ENCODE assay signal across 1 cellular context in the genomic region with DNA sequence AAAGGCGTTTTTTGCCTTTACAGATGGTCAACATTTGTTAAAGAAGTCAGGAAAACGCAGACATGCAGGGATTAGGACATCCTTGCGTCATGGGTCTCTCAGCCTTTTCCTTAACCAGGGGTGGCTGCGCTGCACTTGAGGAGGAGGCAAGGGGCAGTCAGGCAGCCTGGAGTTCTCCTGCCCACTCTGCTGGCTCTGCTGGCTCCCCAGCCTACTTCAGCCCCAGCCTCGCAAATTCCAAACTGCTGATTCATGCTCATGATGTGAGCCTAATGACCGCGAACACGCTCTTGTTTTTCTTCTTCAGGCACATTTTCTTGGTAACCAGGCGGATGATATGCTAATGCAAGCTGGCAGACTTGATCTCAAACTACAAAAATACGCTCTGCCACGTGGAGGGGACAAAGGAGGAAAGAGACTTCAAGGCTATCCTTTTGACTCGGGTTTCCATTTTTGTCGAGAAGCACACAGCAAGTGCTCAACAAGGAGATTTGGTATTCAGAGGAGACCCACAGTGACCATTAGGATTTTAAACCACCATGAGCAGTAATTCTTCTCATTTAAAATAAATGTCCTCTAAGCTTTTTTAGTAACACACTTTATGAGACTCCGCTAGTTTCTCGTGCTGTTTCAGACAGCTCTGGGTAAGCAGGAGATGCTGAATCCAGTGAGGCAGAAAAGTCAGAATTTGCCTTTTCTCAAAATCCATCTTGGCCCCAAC.
TF ChIP-seq lines count a peak whose summit lies in the region.

No MANE protein-coding gene starts in this region.

TF ChIP-seq in K562, 482 proteins besides CTCF, POLR2A, EP300 and RAD21 (continued from another document and continues in another):
- TF ChIP-seq, protein P1, sequence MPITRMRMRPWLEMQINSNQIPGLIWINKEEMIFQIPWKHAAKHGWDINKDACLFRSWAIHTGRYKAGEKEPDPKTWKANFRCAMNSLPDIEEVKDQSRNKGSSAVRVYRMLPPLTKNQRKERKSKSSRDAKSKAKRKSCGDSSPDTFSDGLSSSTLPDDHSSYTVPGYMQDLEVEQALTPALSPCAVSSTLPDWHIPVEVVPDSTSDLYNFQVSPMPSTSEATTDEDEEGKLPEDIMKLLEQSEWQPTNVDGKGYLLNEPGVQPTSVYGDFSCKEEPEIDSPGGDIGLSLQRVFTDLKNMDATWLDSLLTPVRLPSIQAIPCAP (CRISPR knock-in tag; IDR thresholded peaks at IDR 0.05; ENCODE audit: borderline replicate concordance): no peak
- TF ChIP-seq, protein P2, sequence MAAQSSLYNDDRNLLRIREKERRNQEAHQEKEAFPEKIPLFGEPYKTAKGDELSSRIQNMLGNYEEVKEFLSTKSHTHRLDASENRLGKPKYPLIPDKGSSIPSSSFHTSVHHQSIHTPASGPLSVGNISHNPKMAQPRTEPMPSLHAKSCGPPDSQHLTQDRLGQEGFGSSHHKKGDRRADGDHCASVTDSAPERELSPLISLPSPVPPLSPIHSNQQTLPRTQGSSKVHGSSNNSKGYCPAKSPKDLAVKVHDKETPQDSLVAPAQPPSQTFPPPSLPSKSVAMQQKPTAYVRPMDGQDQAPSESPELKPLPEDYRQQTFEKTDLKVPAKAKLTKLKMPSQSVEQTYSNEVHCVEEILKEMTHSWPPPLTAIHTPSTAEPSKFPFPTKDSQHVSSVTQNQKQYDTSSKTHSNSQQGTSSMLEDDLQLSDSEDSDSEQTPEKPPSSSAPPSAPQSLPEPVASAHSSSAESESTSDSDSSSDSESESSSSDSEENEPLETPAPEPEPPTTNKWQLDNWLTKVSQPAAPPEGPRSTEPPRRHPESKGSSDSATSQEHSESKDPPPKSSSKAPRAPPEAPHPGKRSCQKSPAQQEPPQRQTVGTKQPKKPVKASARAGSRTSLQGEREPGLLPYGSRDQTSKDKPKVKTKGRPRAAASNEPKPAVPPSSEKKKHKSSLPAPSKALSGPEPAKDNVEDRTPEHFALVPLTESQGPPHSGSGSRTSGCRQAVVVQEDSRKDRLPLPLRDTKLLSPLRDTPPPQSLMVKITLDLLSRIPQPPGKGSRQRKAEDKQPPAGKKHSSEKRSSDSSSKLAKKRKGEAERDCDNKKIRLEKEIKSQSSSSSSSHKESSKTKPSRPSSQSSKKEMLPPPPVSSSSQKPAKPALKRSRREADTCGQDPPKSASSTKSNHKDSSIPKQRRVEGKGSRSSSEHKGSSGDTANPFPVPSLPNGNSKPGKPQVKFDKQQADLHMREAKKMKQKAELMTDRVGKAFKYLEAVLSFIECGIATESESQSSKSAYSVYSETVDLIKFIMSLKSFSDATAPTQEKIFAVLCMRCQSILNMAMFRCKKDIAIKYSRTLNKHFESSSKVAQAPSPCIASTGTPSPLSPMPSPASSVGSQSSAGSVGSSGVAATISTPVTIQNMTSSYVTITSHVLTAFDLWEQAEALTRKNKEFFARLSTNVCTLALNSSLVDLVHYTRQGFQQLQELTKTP (IDR thresholded peaks at IDR 0.05; ENCODE audit: low read depth in 1 of 2, partially characterized antibody in 2 of 2): peak; percentile 60 to 83
- TF ChIP-seq DNMT1 (IDR thresholded peaks at IDR 0.05): 0 out of 2 replicates have a peak, but pooled peaks have one; percentile 11
- peak; percentile 98 for TF ChIP-seq NFRKB (IDR thresholded peaks at IDR 0.05; ENCODE audit: low read depth)
- peak; percentile 78 for TF ChIP-seq ATF7 (IDR thresholded peaks at IDR 0.05)
- no peak for TF ChIP-seq NFATC3 (IDR thresholded peaks at IDR 0.05)
- peak; percentile 96 for TF ChIP-seq JUND (IDR thresholded peaks at IDR 0.05; ENCODE audit: borderline replicate concordance, low read depth, low read length)
- TF ChIP-seq JUND (tag; IDR thresholded peaks at IDR 0.05; ENCODE audit: borderline replicate concordance, low read depth, low read length): peak; percentile 90; the same call in 2 of the 3 replicates
- TF ChIP-seq CHD2 (IDR thresholded peaks at IDR 0.05; ENCODE audit: low read depth, low read length): 0 out of 2 replicates have a peak, but pooled peaks have one; percentile 8
- TF ChIP-seq RCOR1 (IDR thresholded peaks at IDR 0.05; ENCODE audit: borderline replicate concordance in 1 of 2, low read depth in 2 of 2, low read length in 2 of 2): peak in 1 of 2 experiments; percentile 77; a peak in 1 of 4 replicates
- no peak for TF ChIP-seq ZZZ3 (IDR thresholded peaks at IDR 0.05)
- TF ChIP-seq, protein P3, sequence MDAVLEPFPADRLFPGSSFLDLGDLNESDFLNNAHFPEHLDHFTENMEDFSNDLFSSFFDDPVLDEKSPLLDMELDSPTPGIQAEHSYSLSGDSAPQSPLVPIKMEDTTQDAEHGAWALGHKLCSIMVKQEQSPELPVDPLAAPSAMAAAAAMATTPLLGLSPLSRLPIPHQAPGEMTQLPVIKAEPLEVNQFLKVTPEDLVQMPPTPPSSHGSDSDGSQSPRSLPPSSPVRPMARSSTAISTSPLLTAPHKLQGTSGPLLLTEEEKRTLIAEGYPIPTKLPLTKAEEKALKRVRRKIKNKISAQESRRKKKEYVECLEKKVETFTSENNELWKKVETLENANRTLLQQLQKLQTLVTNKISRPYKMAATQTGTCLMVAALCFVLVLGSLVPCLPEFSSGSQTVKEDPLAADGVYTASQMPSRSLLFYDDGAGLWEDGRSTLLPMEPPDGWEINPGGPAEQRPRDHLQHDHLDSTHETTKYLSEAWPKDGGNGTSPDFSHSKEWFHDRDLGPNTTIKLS (IDR thresholded peaks at IDR 0.05; ENCODE audit: borderline replicate concordance, low read depth): peak; percentile 70; the same call in 1 of the 2 replicates
- TF ChIP-seq DMBX1 (CRISPR knock-in tag; IDR thresholded peaks at IDR 0.05; ENCODE audit: borderline replicate concordance): peak; percentile 82
- no peak for TF ChIP-seq KAT2B (IDR thresholded peaks at IDR 0.05; ENCODE audit: low read depth, low read length)
- TF ChIP-seq NCOR1 (IDR thresholded peaks at IDR 0.05): peak; percentile 21; the same call in 1 of the 2 replicates
- TF ChIP-seq FOXK1 (CRISPR knock-in tag; IDR thresholded peaks at IDR 0.05; ENCODE audit: borderline replicate concordance): no peak
- TF ChIP-seq HSF4 (CRISPR knock-in tag; IDR thresholded peaks at IDR 0.05; ENCODE audit: borderline replicate concordance): 0 out of 2 replicates have a peak, but pooled peaks have one; percentile 43
- peak; percentile 78 for TF ChIP-seq DPF2 (IDR thresholded peaks at IDR 0.05)
- TF ChIP-seq SAP30 (IDR thresholded peaks at IDR 0.05; ENCODE audit: borderline replicate concordance, insufficient read depth, low read depth, low read length, poor library complexity, severe bottlenecking): no peak
- TF ChIP-seq SMC3 (conservative IDR thresholded peaks at IDR 0.05; ENCODE audit: insufficient read depth, low read depth, low read length): no peak
- no peak for TF ChIP-seq ZNF347 (CRISPR knock-in tag; IDR thresholded peaks at IDR 0.05; ENCODE audit: low read depth)
- TF ChIP-seq, protein P4, sequence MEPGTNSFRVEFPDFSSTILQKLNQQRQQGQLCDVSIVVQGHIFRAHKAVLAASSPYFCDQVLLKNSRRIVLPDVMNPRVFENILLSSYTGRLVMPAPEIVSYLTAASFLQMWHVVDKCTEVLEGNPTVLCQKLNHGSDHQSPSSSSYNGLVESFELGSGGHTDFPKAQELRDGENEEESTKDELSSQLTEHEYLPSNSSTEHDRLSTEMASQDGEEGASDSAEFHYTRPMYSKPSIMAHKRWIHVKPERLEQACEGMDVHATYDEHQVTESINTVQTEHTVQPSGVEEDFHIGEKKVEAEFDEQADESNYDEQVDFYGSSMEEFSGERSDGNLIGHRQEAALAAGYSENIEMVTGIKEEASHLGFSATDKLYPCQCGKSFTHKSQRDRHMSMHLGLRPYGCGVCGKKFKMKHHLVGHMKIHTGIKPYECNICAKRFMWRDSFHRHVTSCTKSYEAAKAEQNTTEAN (CRISPR knock-in tag; IDR thresholded peaks at IDR 0.05): no peak
- TF ChIP-seq, protein P5, sequence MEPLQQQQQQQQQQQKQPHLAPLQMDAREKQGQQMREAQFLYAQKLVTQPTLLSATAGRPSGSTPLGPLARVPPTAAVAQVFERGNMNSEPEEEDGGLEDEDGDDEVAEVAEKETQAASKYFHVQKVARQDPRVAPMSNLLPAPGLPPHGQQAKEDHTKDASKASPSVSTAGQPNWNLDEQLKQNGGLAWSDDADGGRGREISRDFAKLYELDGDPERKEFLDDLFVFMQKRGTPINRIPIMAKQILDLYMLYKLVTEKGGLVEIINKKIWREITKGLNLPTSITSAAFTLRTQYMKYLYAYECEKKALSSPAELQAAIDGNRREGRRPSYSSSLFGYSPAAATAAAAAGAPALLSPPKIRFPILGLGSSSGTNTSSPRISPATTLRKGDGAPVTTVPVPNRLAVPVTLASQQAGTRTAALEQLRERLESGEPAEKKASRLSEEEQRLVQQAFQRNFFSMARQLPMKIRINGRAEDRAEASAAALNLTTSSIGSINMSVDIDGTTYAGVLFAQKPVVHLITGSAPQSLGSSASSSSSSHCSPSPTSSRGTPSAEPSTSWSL (CRISPR knock-in tag; IDR thresholded peaks at IDR 0.05; ENCODE audit: borderline replicate concordance): no peak
- TF ChIP-seq, protein P6, sequence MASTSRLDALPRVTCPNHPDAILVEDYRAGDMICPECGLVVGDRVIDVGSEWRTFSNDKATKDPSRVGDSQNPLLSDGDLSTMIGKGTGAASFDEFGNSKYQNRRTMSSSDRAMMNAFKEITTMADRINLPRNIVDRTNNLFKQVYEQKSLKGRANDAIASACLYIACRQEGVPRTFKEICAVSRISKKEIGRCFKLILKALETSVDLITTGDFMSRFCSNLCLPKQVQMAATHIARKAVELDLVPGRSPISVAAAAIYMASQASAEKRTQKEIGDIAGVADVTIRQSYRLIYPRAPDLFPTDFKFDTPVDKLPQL (IDR thresholded peaks at IDR 0.05; ENCODE audit: extremely low read depth, insufficient read length): no peak
- TF ChIP-seq, protein P7, sequence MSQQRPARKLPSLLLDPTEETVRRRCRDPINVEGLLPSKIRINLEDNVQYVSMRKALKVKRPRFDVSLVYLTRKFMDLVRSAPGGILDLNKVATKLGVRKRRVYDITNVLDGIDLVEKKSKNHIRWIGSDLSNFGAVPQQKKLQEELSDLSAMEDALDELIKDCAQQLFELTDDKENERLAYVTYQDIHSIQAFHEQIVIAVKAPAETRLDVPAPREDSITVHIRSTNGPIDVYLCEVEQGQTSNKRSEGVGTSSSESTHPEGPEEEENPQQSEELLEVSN (IDR thresholded peaks at IDR 0.05; ENCODE audit: borderline replicate concordance in 1 of 2, extremely low read depth in 1 of 2, insufficient read depth in 1 of 2, insufficient read length in 1 of 2, low read depth in 1 of 2, low read length in 1 of 2, poor library complexity in 1 of 2, severe bottlenecking in 1 of 2): peak; percentile 35 to 62
- TF ChIP-seq, protein P8, sequence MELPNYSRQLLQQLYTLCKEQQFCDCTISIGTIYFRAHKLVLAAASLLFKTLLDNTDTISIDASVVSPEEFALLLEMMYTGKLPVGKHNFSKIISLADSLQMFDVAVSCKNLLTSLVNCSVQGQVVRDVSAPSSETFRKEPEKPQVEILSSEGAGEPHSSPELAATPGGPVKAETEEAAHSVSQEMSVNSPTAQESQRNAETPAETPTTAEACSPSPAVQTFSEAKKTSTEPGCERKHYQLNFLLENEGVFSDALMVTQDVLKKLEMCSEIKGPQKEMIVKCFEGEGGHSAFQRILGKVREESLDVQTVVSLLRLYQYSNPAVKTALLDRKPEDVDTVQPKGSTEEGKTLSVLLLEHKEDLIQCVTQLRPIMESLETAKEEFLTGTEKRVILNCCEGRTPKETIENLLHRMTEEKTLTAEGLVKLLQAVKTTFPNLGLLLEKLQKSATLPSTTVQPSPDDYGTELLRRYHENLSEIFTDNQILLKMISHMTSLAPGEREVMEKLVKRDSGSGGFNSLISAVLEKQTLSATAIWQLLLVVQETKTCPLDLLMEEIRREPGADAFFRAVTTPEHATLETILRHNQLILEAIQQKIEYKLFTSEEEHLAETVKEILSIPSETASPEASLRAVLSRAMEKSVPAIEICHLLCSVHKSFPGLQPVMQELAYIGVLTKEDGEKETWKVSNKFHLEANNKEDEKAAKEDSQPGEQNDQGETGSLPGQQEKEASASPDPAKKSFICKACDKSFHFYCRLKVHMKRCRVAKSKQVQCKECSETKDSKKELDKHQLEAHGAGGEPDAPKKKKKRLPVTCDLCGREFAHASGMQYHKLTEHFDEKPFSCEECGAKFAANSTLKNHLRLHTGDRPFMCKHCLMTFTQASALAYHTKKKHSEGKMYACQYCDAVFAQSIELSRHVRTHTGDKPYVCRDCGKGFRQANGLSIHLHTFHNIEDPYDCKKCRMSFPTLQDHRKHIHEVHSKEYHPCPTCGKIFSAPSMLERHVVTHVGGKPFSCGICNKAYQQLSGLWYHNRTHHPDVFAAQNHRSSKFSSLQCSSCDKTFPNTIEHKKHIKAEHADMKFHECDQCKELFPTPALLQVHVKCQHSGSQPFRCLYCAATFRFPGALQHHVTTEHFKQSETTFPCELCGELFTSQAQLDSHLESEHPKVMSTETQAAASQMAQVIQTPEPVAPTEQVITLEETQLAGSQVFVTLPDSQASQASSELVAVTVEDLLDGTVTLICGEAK (IDR thresholded peaks at IDR 0.05): peak; percentile 22; the same call in 1 of the 2 replicates
- TF ChIP-seq, protein P8 (CRISPR knock-in tag; IDR thresholded peaks at IDR 0.05): no peak
